23 cellular contexts compared by ENCODE assay signal in genomic region chr2:54496920-54497319, GRCh38. TPM values are rescaled to one million over a fixed set of nuclear protein-coding genes. Genes with fewer than 3 reads are reported as not detected.
DNase-seq lines count a peak whose midpoint lies in the region; ATAC-seq and TF ChIP-seq lines count a peak whose summit lies in the region.
"Had no signal": no experiment of that assay in that cellular context is flagged by ENCODE, and none has a peak within 500 bp of the region (broad histone marks: within the 10 kb centered on the region; RNA-seq: fewer than 3 reads in every experiment).

No MANE protein-coding gene starts in this region.

- no peak overlapping the region for H3K4me3 ChIP-seq in heart right ventricle
- H3K4me3 ChIP-seq in right cardiac atrium (ENCODE audit: low read length): no peak overlapping the region
- peak overlapping the region; percentile 38 for H3K4me3 ChIP-seq in SK-N-MC
- H3K4me3 ChIP-seq in iPS-20b (ENCODE audit: low read length): no peak overlapping the region; the same call in 1 of the 2 replicates
- H3K4me3 ChIP-seq: BLaER1, SJSA1 had no signal

- ATAC-seq in heart right ventricle (no peak), right cardiac atrium (no peak), HG02798 (IDR thresholded peaks at IDR 0.05; ENCODE audit: poor library complexity, unreplicated experiment) (no peak), GM19324 (IDR thresholded peaks at IDR 0.05; ENCODE audit: low FRiP score, unreplicated experiment) (no peak)
- ATAC-seq: Right ventricle myocardium inferior had no signal

- DNase-seq in heart right ventricle: no peak
- DNase-seq in right cardiac atrium: no peak
- no peak for DNase-seq in SK-N-MC (ENCODE audit: low read depth, low spot score)
- DNase-seq in activated CD8-positive, alpha-beta memory T cell treated with anti-CD3 and anti-CD28 coated beads for 24 hours: no peak
- no peak for DNase-seq in NCI-H510A (lab: John Stamatoyannopoulos, UW)
- DNase-seq: ACHN; Caco-2; CD4-positive, alpha-beta T cell; DMS 273 treated with DMSO at 0.1 percent for 48 hours; DMS79 treated with DMSO at 0.1 percent for 48 hours; KG1; NCI-H1105 treated with DMSO at 0.1 percent for 48 hours; NCI-H1694; NCI-H2171; NCI-H526; OCI-M1 had no signal

- H3K27ac ChIP-seq in heart right ventricle (peak overlapping the region in 6 of 10 donors; percentile 5 to 72 (median 45)), right cardiac atrium (ENCODE audit: low read length) (no peak overlapping the region), SK-N-MC (peak overlapping the region; percentile 10; the same call in 1 of the 2 replicates), iPS-20b (ENCODE audit: low read length) (peak overlapping the region; percentile 3)
- H3K27ac ChIP-seq: 22Rv1, BLaER1, SJSA1 had no signal

- no peak for TF ChIP-seq CTCF in heart right ventricle (IDR thresholded peaks at IDR 0.05)

- H3K9me3 ChIP-seq in heart right ventricle (no peaks in the 10 kb centered on the region), right cardiac atrium (ENCODE audit: control insufficient read depth, low read length) (no peaks in the 10 kb centered on the region), SK-N-MC (ENCODE audit: low read depth, low read length) (no peaks in the 10 kb centered on the region), iPS-20b (ENCODE audit: insufficient read depth, low read depth, low read length) (no peaks in the 10 kb centered on the region)
- H3K9me3 ChIP-seq: BLaER1, Caco-2, SJSA1 had no signal

- H3K36me3 ChIP-seq in heart right ventricle: peaks cover 0 to 40% (median 0%) of the 10 kb centered on the region in 9 donors
- H3K36me3 ChIP-seq in SK-N-MC (ENCODE audit: insufficient read depth, low read length): no peaks in the 10 kb centered on the region
- H3K36me3 ChIP-seq in iPS-20b (ENCODE audit: insufficient read depth, low read depth, low read length): no peaks in the 10 kb centered on the region
- H3K36me3 ChIP-seq: BLaER1 had no signal

- intact Hi-C loops in heart right ventricle (cut with DNase I): loop anchor here in 2 of 10 donors (5.0 kb wide), 2 partner anchors 35 to 40 kb away; partner anchors contain the start of gene SPTBN1 (in 1 of the 2)
- intact Hi-C loops in right cardiac atrium (cut with DNase I): no loop called here

- 58 to 68% methylated on average over 4 of the region's 4 CpGs for WGBS in heart right ventricle, 2 donors
- WGBS in right cardiac atrium: 64% methylated on average over 4 of the region's 4 CpGs

- H3K27me3 ChIP-seq in heart right ventricle (no peaks in the 10 kb centered on the region), right cardiac atrium (ENCODE audit: control insufficient read depth, insufficient read depth) (no peaks in the 10 kb centered on the region), iPS-20b (ENCODE audit: insufficient read depth, low read length) (no peaks in the 10 kb centered on the region)
- H3K27me3 ChIP-seq: BLaER1 had no signal

- H3K4me1 ChIP-seq in heart right ventricle (peaks cover 24 to 100% (median 95%) of the 10 kb centered on the region in 9 donors), right cardiac atrium (ENCODE audit: control insufficient read depth, insufficient read depth, low read length) (peaks cover 21% of the 10 kb centered on the region), iPS-20b (ENCODE audit: insufficient read depth, low read length) (peaks cover 22% of the 10 kb centered on the region; the same call in 1 of the 2 replicates)
- H3K4me1 ChIP-seq: BLaER1, Caco-2 had no signal

- H3K9ac ChIP-seq in SK-N-MC (ENCODE audit: insufficient read length): no peak overlapping the region
- H3K9ac ChIP-seq in iPS-20b (ENCODE audit: low read depth, low read length): no peak overlapping the region; the same call in 1 of the 2 replicates
- H3K9ac ChIP-seq: BLaER1 had no signal

RNA-seq across cellular contexts. Expression of gene SPTBN1, which starts 40.8 kb away (rescaled TPM):
- total RNA-seq in heart right ventricle (100 to 1,000 TPM; 366 to 643 (median 507) TPM), right cardiac atrium (100 to 1,000 TPM; 304 to 348 (median 336) TPM)
- polyA plus RNA-seq in heart right ventricle (100 to 1,000 TPM in 1 of 2 donors, 10 to 100 TPM in 1; 91.1 to 142 TPM), right cardiac atrium (141 TPM)
